ENCODE assay signal across 29 cellular contexts in genomic region chr15:84760219-84760618, GRCh38.
"Had no signal": no experiment of that assay in that cellular context is flagged by ENCODE, and none has a peak within 500 bp of the region (broad histone marks: within the 10 kb centered on the region; RNA-seq: fewer than 3 reads in every experiment).

No MANE protein-coding gene starts in this region.

- DNase-seq: activated CD4-positive, alpha-beta memory T cell treated with anti-CD3 and anti-CD28 coated beads, Interleukin-2, amount 10 ng/mL, durations not matched to agents 7 days and 5 days; activated CD4-positive, alpha-beta T cell treated with anti-CD3 and anti-CD28 coated beads, Interleukin-2, amount 10 ng/mL, durations not matched to agents 7 days and 5 days; activated CD8-positive, alpha-beta memory T cell treated with anti-CD3 and anti-CD28 coated beads, Interleukin-2, amount 50 U/mL, for 48 hours; activated naive CD4-positive, alpha-beta T cell; activated naive CD8-positive, alpha-beta T cell treated with anti-CD3 and anti-CD28 coated beads, Interleukin-2, amount 10 ng/mL, durations not matched to agents 7 days and 5 days; activated T-cell treated with anti-CD3 and anti-CD28 coated beads, Interleukin-2, amount 50 U/mL, for 4 hours; cerebellar nuclear complex; dorsolateral prefrontal cortex; effector memory CD4-positive, alpha-beta T cell; glutamatergic neuron; islet precursor cell; left ventricle myocardium inferior; mesendoderm; natural killer cell; posterior cingulate gyrus; right lobe of liver; stimulated activated CD4-positive, alpha-beta T cell treated with anti-CD3 and anti-CD28 coated beads, Interleukin-2, amount 100 ng/mL, for 48 hours; stimulated activated naive CD8-positive, alpha-beta T cell treated with anti-CD3 and anti-CD28 coated beads, Interleukin-15, Interleukin-2, amounts not matched to agents 100 U/mL and 50 U/mL, for 24 hours; T-helper 9 cell; testis; transverse colon had no signal

- H3K27ac ChIP-seq: ascending aorta, cardiac muscle cell, coronary artery, hepatocyte, left ventricle myocardium inferior, neural progenitor cell, testis, transverse colon, VCaP had no signal

- H3K9ac ChIP-seq: neural progenitor cell had no signal

- H3K4me2 ChIP-seq: hepatocyte, neural progenitor cell had no signal

- H3K9me3 Mint-ChIP-seq: activated CD4-positive, alpha-beta memory T cell treated with anti-CD3 and anti-CD28 coated beads, Interleukin-2, amount 10 ng/mL, durations not matched to agents 7 days and 5 days; activated CD4-positive, alpha-beta T cell treated with anti-CD3 and anti-CD28 coated beads, Interleukin-2, amount 10 ng/mL, durations not matched to agents 7 days and 5 days; activated naive CD8-positive, alpha-beta T cell treated with anti-CD3 and anti-CD28 coated beads, Interleukin-2, amount 10 ng/mL, durations not matched to agents 7 days and 5 days; activated T-cell treated with anti-CD3 and anti-CD28 coated beads, Interleukin-2, amount 50 U/mL, for 4 hours; brain; natural killer cell; neural progenitor cell had no signal

- H3K4me3 ChIP-seq: ascending aorta, cardiac muscle cell, coronary artery, dorsolateral prefrontal cortex, hepatocyte, left ventricle myocardium inferior, lung, neural progenitor cell, right lobe of liver, testis, transverse colon had no signal

- H3K36me3 ChIP-seq: cardiac muscle cell, neural progenitor cell, transverse colon had no signal

- H3K27me3 Mint-ChIP-seq: activated CD4-positive, alpha-beta memory T cell treated with anti-CD3 and anti-CD28 coated beads, Interleukin-2, amount 10 ng/mL, durations not matched to agents 7 days and 5 days; activated CD4-positive, alpha-beta T cell treated with anti-CD3 and anti-CD28 coated beads, Interleukin-2, amount 10 ng/mL, durations not matched to agents 7 days and 5 days; activated naive CD8-positive, alpha-beta T cell treated with anti-CD3 and anti-CD28 coated beads, Interleukin-2, amount 10 ng/mL, durations not matched to agents 7 days and 5 days; brain had no signal

- H3K27ac Mint-ChIP-seq: activated CD4-positive, alpha-beta T cell treated with anti-CD3 and anti-CD28 coated beads, Interleukin-2, amount 10 ng/mL, durations not matched to agents 7 days and 5 days; activated naive CD8-positive, alpha-beta T cell treated with anti-CD3 and anti-CD28 coated beads, Interleukin-2, amount 10 ng/mL, durations not matched to agents 7 days and 5 days; natural killer cell; neural progenitor cell had no signal

- H3K36me3 Mint-ChIP-seq: natural killer cell had no signal

- ATAC-seq: natural killer cell; right lobe of liver; stimulated activated naive CD8-positive, alpha-beta T cell treated with anti-CD3 and anti-CD28 coated beads, Interleukin-15, Interleukin-2, amounts not matched to agents 100 U/mL and 50 U/mL, for 24 hours had no signal

- H3K4me3 Mint-ChIP-seq: activated CD4-positive, alpha-beta memory T cell treated with anti-CD3 and anti-CD28 coated beads, Interleukin-2, amount 10 ng/mL, durations not matched to agents 7 days and 5 days; activated CD4-positive, alpha-beta T cell treated with anti-CD3 and anti-CD28 coated beads, Interleukin-2, amount 10 ng/mL, durations not matched to agents 7 days and 5 days; activated naive CD8-positive, alpha-beta T cell treated with anti-CD3 and anti-CD28 coated beads, Interleukin-2, amount 10 ng/mL, durations not matched to agents 7 days and 5 days; activated T-cell treated with anti-CD3 and anti-CD28 coated beads, Interleukin-2, amount 50 U/mL, for 4 hours; brain; natural killer cell; neural progenitor cell had no signal

- H2AFZ ChIP-seq: hepatocyte, neural progenitor cell had no signal

- H3K27me3 ChIP-seq: ascending aorta, cardiac muscle cell, dorsolateral prefrontal cortex, hepatocyte, neural progenitor cell, right lobe of liver, testis, transverse colon had no signal

- H3K9me3 ChIP-seq: ascending aorta, left ventricle myocardium inferior, right lobe of liver, testis, transverse colon had no signal
